In the genomic region with DNA sequence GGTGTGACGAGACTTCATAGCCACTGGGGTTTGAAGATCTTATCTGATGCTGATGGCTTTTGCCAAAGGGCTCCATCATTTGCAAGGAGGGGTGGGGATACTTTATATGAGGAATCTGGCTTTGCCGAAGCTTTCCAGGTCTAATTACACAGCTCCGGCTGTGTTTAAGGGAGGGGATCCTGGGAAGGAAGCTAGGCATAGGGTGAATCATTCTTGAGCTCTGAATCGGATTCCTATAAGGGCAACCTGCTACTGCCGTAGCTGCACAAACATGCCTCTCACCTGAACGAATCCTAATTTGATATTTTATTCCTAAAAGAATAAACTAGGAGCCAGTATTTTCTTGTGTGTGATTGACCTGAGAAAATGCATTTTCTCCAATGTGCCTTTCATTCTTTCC, we compare ENCODE assay signal across 34 cellular contexts.
"Had no signal": no experiment of that assay in that cellular context is flagged by ENCODE, and none has a peak within 500 bp of the region (broad histone marks: within the 10 kb centered on the region; RNA-seq: fewer than 3 reads in every experiment).

No MANE protein-coding gene starts in this region.

- H3K36me3 Mint-ChIP-seq: activated CD4-positive, alpha-beta memory T cell treated with anti-CD3 and anti-CD28 coated beads for 36 hours; activated CD8-positive, alpha-beta memory T cell treated with anti-CD3 and anti-CD28 coated beads, Interleukin-2, amount 10 ng/mL, durations not matched to agents 7 days and 5 days; activated naive CD4-positive, alpha-beta T cell treated with anti-CD3 and anti-CD28 coated beads, Interleukin-2, amount 10 ng/mL, durations not matched to agents 7 days and 5 days; activated naive CD8-positive, alpha-beta T cell had no signal

- H3K4me3 ChIP-seq: Peyer's patch had no signal

- H3K36me3 ChIP-seq: brain microvascular endothelial cell, Peyer's patch had no signal

- H3K27me3 ChIP-seq: Peyer's patch had no signal

- H3K27ac Mint-ChIP-seq: activated B cell treated with CpG ODN at 0.5 μM for 24 hours; activated CD4-positive, alpha-beta memory T cell treated with anti-CD3 and anti-CD28 coated beads for 36 hours; activated CD8-positive, alpha-beta memory T cell treated with anti-CD3 and anti-CD28 coated beads, Interleukin-2, amount 10 ng/mL, durations not matched to agents 7 days and 5 days; activated naive CD4-positive, alpha-beta T cell treated with anti-CD3 and anti-CD28 coated beads, Interleukin-2, amount 10 ng/mL, durations not matched to agents 7 days and 5 days; activated naive CD8-positive, alpha-beta T cell; activated naive CD8-positive, alpha-beta T cell treated with anti-CD3 and anti-CD28 coated beads, Interleukin-2, amount 50 U/mL, for 24 hours had no signal

- H3K9me3 Mint-ChIP-seq: activated B cell treated with CpG ODN at 0.5 μM for 24 hours; activated CD4-positive, alpha-beta memory T cell treated with anti-CD3 and anti-CD28 coated beads for 36 hours; activated naive CD4-positive, alpha-beta T cell treated with anti-CD3 and anti-CD28 coated beads, Interleukin-2, amount 10 ng/mL, durations not matched to agents 7 days and 5 days; activated naive CD8-positive, alpha-beta T cell treated with anti-CD3 and anti-CD28 coated beads, Interleukin-2, amount 50 U/mL, for 24 hours had no signal

- ATAC-seq: activated CD8-positive, alpha-beta memory T cell treated with anti-CD3 and anti-CD28 coated beads, Interleukin-2, amount 10 ng/mL, durations not matched to agents 7 days and 5 days; activated naive CD8-positive, alpha-beta T cell treated with anti-CD3 and anti-CD28 coated beads, Interleukin-2, amount 50 U/mL, for 24 hours; PC-3 had no signal

- H3K27ac ChIP-seq: brain microvascular endothelial cell, Peyer's patch, RWPE1, VCaP had no signal

- H3K4me1 Mint-ChIP-seq: activated B cell treated with CpG ODN at 0.5 μM for 24 hours; activated CD8-positive, alpha-beta memory T cell treated with anti-CD3 and anti-CD28 coated beads, Interleukin-2, amount 10 ng/mL, durations not matched to agents 7 days and 5 days; activated naive CD4-positive, alpha-beta T cell treated with anti-CD3 and anti-CD28 coated beads, Interleukin-2, amount 10 ng/mL, durations not matched to agents 7 days and 5 days; activated naive CD8-positive, alpha-beta T cell treated with anti-CD3 and anti-CD28 coated beads, Interleukin-2, amount 50 U/mL, for 24 hours had no signal

- H3K9me3 ChIP-seq: Peyer's patch had no signal

- DNase-seq: activated B cell treated with CpG ODN at 0.5 μM for 24 hours; activated CD4-positive, alpha-beta memory T cell treated with anti-CD3 and anti-CD28 coated beads for 36 hours; activated CD4-positive, alpha-beta T cell treated with anti-CD3 and anti-CD28 coated beads for 4 hours; activated CD4-positive, alpha-beta T cell treated with anti-CD3 and anti-CD28 coated beads, Interleukin-2, amount 50 U/mL, for 1 hour; activated CD4-positive, CD25-positive, alpha-beta regulatory T cell treated with anti-CD3 and anti-CD28 coated beads, Interleukin-2, amount 50 U/mL, for 72 hours; activated CD8-positive, alpha-beta memory T cell treated with anti-CD3 and anti-CD28 coated beads for 24 hours; activated CD8-positive, alpha-beta memory T cell treated with anti-CD3 and anti-CD28 coated beads, Interleukin-2, amount 10 ng/mL, durations not matched to agents 7 days and 5 days; activated CD8-positive, alpha-beta memory T cell treated with anti-CD3 and anti-CD28 coated beads, Interleukin-2, amount 50 U/mL, for 48 hours; activated effector memory CD4-positive, alpha-beta T cell treated with Interleukin-2 at 50 U/mL for 16 hours; activated naive CD4-positive, alpha-beta T cell treated with anti-CD3 and anti-CD28 coated beads, Interleukin-2, amount 10 ng/mL, durations not matched to agents 7 days and 5 days; activated naive CD8-positive, alpha-beta T cell treated with anti-CD3 and anti-CD28 coated beads, Interleukin-2, amount 50 U/mL, for 24 hours; activated T-cell treated with anti-CD3 and anti-CD28 coated beads, Interleukin-2, amount 50 U/mL, for 48 hours; aorta; central memory CD4-positive, alpha-beta T cell; NCI-H1105 treated with DMSO at 0.1 percent for 48 hours; NCI-H1436; NCI-H1694; NCI-H1930; NCI-H2081 treated with DMSO at 0.1 percent for 48 hours; NCI-H510A; NCI-H526; NCI-H748 treated with DMSO at 0.1 percent for 48 hours; NK-92 treated with Interleukin-12 subunit alpha and Interleukin-12 subunit beta, amount 100 ng/mL, for 24 hours; PC-3; Peyer's patch; Right ventricle myocardium superior; SW 1271; T-helper 1 cell; T-helper 2 cell; T-helper 9 cell had no signal

- H3K4me1 ChIP-seq: Peyer's patch had no signal

- H3K4me3 Mint-ChIP-seq: activated B cell treated with CpG ODN at 0.5 μM for 24 hours; activated CD4-positive, alpha-beta memory T cell treated with anti-CD3 and anti-CD28 coated beads for 36 hours; activated CD8-positive, alpha-beta memory T cell treated with anti-CD3 and anti-CD28 coated beads, Interleukin-2, amount 10 ng/mL, durations not matched to agents 7 days and 5 days; activated naive CD4-positive, alpha-beta T cell treated with anti-CD3 and anti-CD28 coated beads, Interleukin-2, amount 10 ng/mL, durations not matched to agents 7 days and 5 days; activated naive CD8-positive, alpha-beta T cell; activated naive CD8-positive, alpha-beta T cell treated with anti-CD3 and anti-CD28 coated beads, Interleukin-2, amount 50 U/mL, for 24 hours had no signal
